ENCODE assay signal across 1 cellular context in the genomic region with DNA sequence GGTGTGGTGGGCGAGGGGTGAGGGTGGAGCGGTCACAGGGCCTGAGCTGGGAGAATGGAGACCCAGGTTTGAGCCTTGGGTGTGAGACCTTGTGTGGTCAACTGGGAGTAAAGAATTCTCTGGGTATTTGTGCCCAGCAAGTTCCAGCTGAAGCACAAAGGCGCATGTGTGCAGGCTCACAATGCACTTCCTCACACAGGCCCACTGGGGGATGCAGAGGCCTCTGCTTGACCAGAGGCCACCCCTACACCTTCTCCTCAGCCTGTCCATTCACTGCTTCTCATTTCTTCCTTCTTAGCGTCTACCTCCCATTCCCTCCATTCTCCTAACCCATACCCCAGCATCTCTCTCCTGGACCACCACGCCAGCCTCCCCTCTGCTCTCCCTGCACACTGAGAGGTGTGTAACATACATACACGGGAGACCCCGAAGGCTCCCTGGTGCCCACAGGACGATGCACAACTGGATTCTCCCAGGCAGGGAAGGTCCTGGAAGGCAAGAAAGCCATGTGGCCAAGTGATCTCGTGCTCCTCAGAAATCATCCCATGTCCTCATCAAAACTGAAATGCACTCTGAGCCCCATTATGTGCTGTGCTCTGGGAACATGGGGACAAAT.
TF ChIP-seq lines count a peak whose summit lies in the region.

No MANE protein-coding gene starts in this region.

TF ChIP-seq in GM12878, 131 proteins besides CTCF, POLR2A, EP300 and RAD21 (continued from another document):
- TF ChIP-seq, protein P1, sequence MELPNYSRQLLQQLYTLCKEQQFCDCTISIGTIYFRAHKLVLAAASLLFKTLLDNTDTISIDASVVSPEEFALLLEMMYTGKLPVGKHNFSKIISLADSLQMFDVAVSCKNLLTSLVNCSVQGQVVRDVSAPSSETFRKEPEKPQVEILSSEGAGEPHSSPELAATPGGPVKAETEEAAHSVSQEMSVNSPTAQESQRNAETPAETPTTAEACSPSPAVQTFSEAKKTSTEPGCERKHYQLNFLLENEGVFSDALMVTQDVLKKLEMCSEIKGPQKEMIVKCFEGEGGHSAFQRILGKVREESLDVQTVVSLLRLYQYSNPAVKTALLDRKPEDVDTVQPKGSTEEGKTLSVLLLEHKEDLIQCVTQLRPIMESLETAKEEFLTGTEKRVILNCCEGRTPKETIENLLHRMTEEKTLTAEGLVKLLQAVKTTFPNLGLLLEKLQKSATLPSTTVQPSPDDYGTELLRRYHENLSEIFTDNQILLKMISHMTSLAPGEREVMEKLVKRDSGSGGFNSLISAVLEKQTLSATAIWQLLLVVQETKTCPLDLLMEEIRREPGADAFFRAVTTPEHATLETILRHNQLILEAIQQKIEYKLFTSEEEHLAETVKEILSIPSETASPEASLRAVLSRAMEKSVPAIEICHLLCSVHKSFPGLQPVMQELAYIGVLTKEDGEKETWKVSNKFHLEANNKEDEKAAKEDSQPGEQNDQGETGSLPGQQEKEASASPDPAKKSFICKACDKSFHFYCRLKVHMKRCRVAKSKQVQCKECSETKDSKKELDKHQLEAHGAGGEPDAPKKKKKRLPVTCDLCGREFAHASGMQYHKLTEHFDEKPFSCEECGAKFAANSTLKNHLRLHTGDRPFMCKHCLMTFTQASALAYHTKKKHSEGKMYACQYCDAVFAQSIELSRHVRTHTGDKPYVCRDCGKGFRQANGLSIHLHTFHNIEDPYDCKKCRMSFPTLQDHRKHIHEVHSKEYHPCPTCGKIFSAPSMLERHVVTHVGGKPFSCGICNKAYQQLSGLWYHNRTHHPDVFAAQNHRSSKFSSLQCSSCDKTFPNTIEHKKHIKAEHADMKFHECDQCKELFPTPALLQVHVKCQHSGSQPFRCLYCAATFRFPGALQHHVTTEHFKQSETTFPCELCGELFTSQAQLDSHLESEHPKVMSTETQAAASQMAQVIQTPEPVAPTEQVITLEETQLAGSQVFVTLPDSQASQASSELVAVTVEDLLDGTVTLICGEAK (IDR thresholded peaks at IDR 0.05; ENCODE audit: borderline replicate concordance): no peak
